12 cellular contexts compared by ENCODE assay signal in the genomic region with DNA sequence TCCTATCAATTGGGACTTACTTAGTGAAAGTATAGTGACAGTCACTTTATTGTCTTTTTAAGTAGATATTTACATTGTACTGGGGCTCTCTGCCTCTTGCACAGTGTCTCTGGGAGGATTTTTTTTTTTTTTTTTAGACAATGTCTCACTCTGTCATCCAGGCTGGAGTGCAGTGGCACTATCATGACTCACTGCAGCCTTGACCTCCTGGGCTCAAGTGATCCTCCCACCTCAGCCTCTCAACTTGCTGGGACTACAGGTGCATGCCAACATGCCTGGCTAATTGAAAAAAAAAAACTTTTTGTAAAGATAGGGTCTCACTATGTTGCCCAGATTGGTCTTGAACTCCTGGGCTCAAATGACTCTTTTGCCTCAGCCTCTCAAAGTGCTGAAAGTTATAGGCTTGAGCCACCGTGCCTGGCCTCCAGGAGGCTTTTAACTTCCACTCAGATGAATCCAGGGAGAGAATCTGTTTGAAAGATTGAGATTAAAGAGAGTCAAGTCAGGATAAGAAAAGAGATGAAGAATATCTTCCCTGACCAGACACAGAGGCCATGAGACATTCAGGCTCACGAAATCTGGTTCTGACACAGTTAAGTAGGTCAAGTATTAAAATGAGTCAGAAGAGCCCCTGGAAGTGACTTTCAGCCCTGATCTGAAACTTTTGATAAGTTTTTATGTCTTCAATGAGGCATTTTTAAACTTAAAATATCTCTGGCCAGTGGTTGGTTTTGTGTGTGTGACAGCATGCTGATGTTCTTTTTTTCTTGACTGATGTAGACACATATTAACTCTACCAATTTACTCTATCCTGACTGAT. TPM values are rescaled to one million over a fixed set of nuclear protein-coding genes. Genes with fewer than 3 reads are reported as not detected.
DNase-seq lines count a peak whose midpoint lies in the region; ATAC-seq, FAIRE-seq and TF ChIP-seq lines count a peak whose summit lies in the region.
"Had no signal": no experiment of that assay in that cellular context is flagged by ENCODE, and none has a peak within 500 bp of the region (broad histone marks: within the 10 kb centered on the region; RNA-seq: fewer than 3 reads in every experiment).

No MANE protein-coding gene starts in this region.

- no peaks in the 10 kb centered on the region for H3K27me3 Mint-ChIP-seq in activated CD4-positive, alpha-beta memory T cell treated with anti-CD3 and anti-CD28 coated beads for 36 hours
- H3K27me3 Mint-ChIP-seq: IgD-negative memory B cell had no signal

- WGBS in thyroid gland, 2 donors: 74 to 80% methylated on average over 2 of the region's 2 CpGs

- POLR2A ChIA-PET in GM10248 (lab: Yijun Ruan, JAX): no interaction called here
- POLR2A ChIA-PET in activated CD4-positive, alpha-beta memory T cell treated with anti-CD3 and anti-CD28 coated beads for 36 hours (lab: Charles Lee): no interaction called here

- TF ChIP-seq POLR2A in thyroid gland (IDR thresholded peaks at IDR 0.05): no peak

- CTCF ChIA-PET in GM10248 (lab: Yijun Ruan, JAX): interaction anchor here (1.0 to 2.6 kb wide), 2 partner anchors 8 to 13 kb away, joined by 3 to 8 read pairs; no protein-coding TSS in a partner anchor
- CTCF ChIA-PET in activated CD4-positive, alpha-beta memory T cell treated with anti-CD3 and anti-CD28 coated beads for 36 hours (lab: Charles Lee): no interaction called here

- no peak overlapping the region for H3K4me3 Mint-ChIP-seq in activated CD4-positive, alpha-beta memory T cell treated with anti-CD3 and anti-CD28 coated beads for 36 hours
- H3K4me3 Mint-ChIP-seq: IgD-negative memory B cell, nephron had no signal

- FAIRE-seq in GM19239 (lab: Jason Lieb, UNC): no peak
- FAIRE-seq: RCC 7860 had no signal

- H3K9me3 ChIP-seq in thyroid gland: no peaks in the 10 kb centered on the region

- no peak for TF ChIP-seq CTCF in GM10248 (IDR thresholded peaks at IDR 0.05; ENCODE audit: control extremely low read depth, extremely low read depth, low read depth, missing control alignments)
- no peak for TF ChIP-seq CTCF in thyroid gland (IDR thresholded peaks at IDR 0.05)

- peak; percentile 94 for ATAC-seq in HG02885 (IDR thresholded peaks at IDR 0.05; ENCODE audit: poor library complexity, unreplicated experiment)

- H3K27ac Mint-ChIP-seq in activated CD4-positive, alpha-beta memory T cell treated with anti-CD3 and anti-CD28 coated beads for 36 hours: peak overlapping the region; percentile 35
- H3K27ac Mint-ChIP-seq: nephron had no signal

- no peak overlapping the region for H3K27ac ChIP-seq in thyroid gland

- H3K9me3 Mint-ChIP-seq in activated CD4-positive, alpha-beta memory T cell treated with anti-CD3 and anti-CD28 coated beads for 36 hours: no peaks in the 10 kb centered on the region
- H3K9me3 Mint-ChIP-seq: IgD-negative memory B cell, nephron had no signal

- peaks cover 15% of the 10 kb centered on the region for H3K4me1 Mint-ChIP-seq in activated CD4-positive, alpha-beta memory T cell treated with anti-CD3 and anti-CD28 coated beads for 36 hours (ENCODE audit: low read depth)
- H3K4me1 Mint-ChIP-seq: nephron had no signal

- intact Hi-C loops in activated CD4-positive, alpha-beta memory T cell treated with anti-CD3 and anti-CD28 coated beads for 36 hours (cut with micrococcal nuclease): loop anchor here (1.0 to 2.0 kb wide), 2 partner anchors 45 to 605 kb away; no protein-coding TSS in a partner anchor
- intact Hi-C loops in thyroid gland (cut with DNase I): no loop called here
- intact Hi-C loops in head of caudate nucleus (cut with DNase I): no loop called here

- peak; percentile 52 for DNase-seq in GM10248 (ENCODE audit: extremely low spot score)
- DNase-seq in GM19239 (ENCODE audit: insufficient read length, low spot score): peak; percentile 19
- DNase-seq in activated CD4-positive, alpha-beta memory T cell treated with anti-CD3 and anti-CD28 coated beads for 36 hours: peak; percentile 30
- DNase-seq in thyroid gland: no peak
- DNase-seq in head of caudate nucleus: no peak
- no peak for DNase-seq in glomerular visceral epithelial cell (ENCODE audit: extremely low spot score)
- no peak for DNase-seq in activated CD8-positive, alpha-beta memory T cell treated with anti-CD3 and anti-CD28 coated beads for 24 hours
- DNase-seq: DMS79 had no signal

- no peaks in the 10 kb centered on the region for H3K36me3 Mint-ChIP-seq in activated CD4-positive, alpha-beta memory T cell treated with anti-CD3 and anti-CD28 coated beads for 36 hours
- H3K36me3 Mint-ChIP-seq: IgD-negative memory B cell had no signal

- H3K4me1 ChIP-seq in thyroid gland: no peaks in the 10 kb centered on the region

- no peak overlapping the region for H3K4me3 ChIP-seq in thyroid gland (replicated peaks in 1 of 3)

- H3K36me3 ChIP-seq in thyroid gland: no peaks in the 10 kb centered on the region

- H3K27me3 ChIP-seq in thyroid gland: no peaks in the 10 kb centered on the region

RNA-seq across cellular contexts. Expression of a gene that starts 18.3 kb away (rescaled TPM):
- under 1 TPM; 0.34 to 0.38 TPM for total RNA-seq in activated CD4-positive, alpha-beta memory T cell treated with anti-CD3 and anti-CD28 coated beads for 36 hours
- 1 to 10 TPM; 1.3 to 4.6 (median 1.6) TPM for total RNA-seq in thyroid gland

RNA-seq across cellular contexts. Expression of a gene that starts 32.2 kb away (rescaled TPM):
- 1 to 10 TPM; 4.1 to 6.7 TPM for total RNA-seq in activated CD4-positive, alpha-beta memory T cell treated with anti-CD3 and anti-CD28 coated beads for 36 hours
- 10 to 100 TPM; 39.0 to 54.6 (median 47.3) TPM for total RNA-seq in thyroid gland

RNA-seq across cellular contexts. Expression of a gene that starts 32.2 kb away (rescaled TPM):
- total RNA-seq in activated CD4-positive, alpha-beta memory T cell treated with anti-CD3 and anti-CD28 coated beads for 36 hours: 10 to 100 TPM; 14.4 to 14.6 TPM
- 10 to 100 TPM; 12.4 to 19.3 (median 16.3) TPM for total RNA-seq in thyroid gland

Comparison
In these comparisons a context has a peak if more than half of its experiments do, and no peak if none do; other contexts are left out.
1. DNase-seq: peak in GM10248 (single experiment), GM19239 (single experiment) and activated CD4-positive, alpha-beta memory T cell treated with anti-CD3 and anti-CD28 coated beads for 36 hours (single experiment); none in thyroid gland (0 of 2), head of caudate nucleus (0 of 42), glomerular visceral epithelial cell (single experiment) and activated CD8-positive, alpha-beta memory T cell treated with anti-CD3 and anti-CD28 coated beads for 24 hours (single experiment).
2. RNA of a gene that starts 32.2 kb away (total RNA-seq): 39.0 to 54.6 TPM in thyroid gland; 4.1 to 6.7 TPM in activated CD4-positive, alpha-beta memory T cell treated with anti-CD3 and anti-CD28 coated beads for 36 hours; every median in the first group is over 4 times any median in the second.